In genomic region chr21:41761211-41762181, GRCh38 we compare ENCODE assay signal across 9 cellular contexts. TPM values are rescaled to one million over a fixed set of nuclear protein-coding genes. Genes with fewer than 3 reads are reported as not detected.
DNase-seq lines count a peak whose midpoint lies in the region; ATAC-seq and TF ChIP-seq lines count a peak whose summit lies in the region.
"Had no signal": no experiment of that assay in that cellular context is flagged by ENCODE, and none has a peak within 500 bp of the region (broad histone marks: within the 10 kb centered on the region; RNA-seq: fewer than 3 reads in every experiment).

No MANE protein-coding gene starts in this region.

- ATAC-seq in naive B cell (ENCODE audit: low read depth in 2 of 2) (peak in 1 of 2 donors; percentile 20), GM21528 (IDR thresholded peaks at IDR 0.05; ENCODE audit: low FRiP score, unreplicated experiment) (no peak)

- peaks cover 18 to 25% (median 25%) of the 10 kb centered on the region in 3 donors for H3K4me1 Mint-ChIP-seq in naive B cell

- H3K9me3 Mint-ChIP-seq in naive B cell: peaks cover 0 to 4% (median 0%) of the 10 kb centered on the region in 7 donors

- CTCF ChIA-PET in GM10248 (lab: Yijun Ruan, JAX): interaction anchor here (1.5 kb wide), 1 partner anchor 55 kb away, joined by 4 read pairs; no protein-coding TSS in a partner anchor

- POLR2A ChIA-PET in GM10248 (lab: Yijun Ruan, JAX): no interaction called here

- no peaks in the 10 kb centered on the region for H3K36me3 Mint-ChIP-seq in naive B cell

- WGBS in esophagus, 2 donors: 6 to 8% methylated on average over 31 of the region's 31 CpGs

- DNase-seq in Caki2 (ENCODE audit: low read depth): peak; percentile 84
- DNase-seq in NCI-H526 (lab: John Stamatoyannopoulos, UW): peak; percentile 66 to 78
- DNase-seq in naive B cell: no peak
- no peak for DNase-seq in HuH-7 (ENCODE audit: low spot score)
- no peak for DNase-seq in occipital lobe (lab: John Stamatoyannopoulos, UW)
- no peak for DNase-seq in GM10248 (ENCODE audit: extremely low spot score)

- H3K27ac ChIP-seq in esophagus (ENCODE audit: low read depth in 2 of 2, low read length in 1 of 2): peak overlapping the region; percentile 74 to 77
- H3K27ac ChIP-seq: Peyer's patch had no signal

- in situ Hi-C loops in Caki2 (cut with HindIII; ENCODE audit: low pct_unique_long_range_greater_than_20kb, low sequenced_read_pairs): loop anchor here (25.0 kb wide), 1 partner anchor 149 kb away; no protein-coding TSS in a partner anchor

- peaks cover 65 to 84% (median 66%) of the 10 kb centered on the region in 3 donors for H3K27me3 Mint-ChIP-seq in naive B cell

- TF ChIP-seq CTCF in GM10248 (IDR thresholded peaks at IDR 0.05; ENCODE audit: control extremely low read depth, extremely low read depth, low read depth, missing control alignments): no peak

- peaks cover 0 to 2% of the 10 kb centered on the region in 2 donors for H3K9me3 ChIP-seq in esophagus (ENCODE audit: control insufficient read depth in 2 of 2, insufficient read depth in 1 of 2, low read depth in 1 of 2, low read length in 1 of 2)
- H3K9me3 ChIP-seq: Peyer's patch had no signal

- H3K27me3 ChIP-seq in esophagus (ENCODE audit: control insufficient read depth in 1 of 2, insufficient read depth in 2 of 2, low read length in 2 of 2): peaks cover 0 to 6% of the 10 kb centered on the region in 2 donors

- no peak overlapping the region for H3K27ac Mint-ChIP-seq in naive B cell

- H3K4me1 ChIP-seq in esophagus (ENCODE audit: control insufficient read depth in 2 of 2, insufficient read depth in 2 of 2, low read length in 1 of 2): peaks cover 2 to 19% of the 10 kb centered on the region in 2 donors

- peaks cover 2 to 12% of the 10 kb centered on the region in 2 donors for H3K36me3 ChIP-seq in esophagus (ENCODE audit: control insufficient read depth in 2 of 2, insufficient read depth in 2 of 2, low read length in 1 of 2)

- H3K4me3 Mint-ChIP-seq in naive B cell: peak overlapping the region in 5 of 8 donors; percentile 28 to 70 (median 50)

- peak overlapping the region; percentile 39 to 69 for H3K4me3 ChIP-seq in esophagus (ENCODE audit: low read depth in 1 of 2, low read length in 2 of 2)

RNA-seq across cellular contexts. Expression of gene RIPK4, which starts 5.4 kb away (rescaled TPM):
- total RNA-seq in Caki2 (2014; rRNA removed; shearing (Covaris generic); ENCODE audit: low replicate concordance): 41.2 and 42.2 TPM in 2 replicates
- polyA plus RNA-seq in esophagus (10 to 100 TPM; 51.7 to 72.4 TPM), naive B cell (ENCODE audit: low read depth in 6 of 6) (not detected)
- 0.47 TPM for total RNA-seq in occipital lobe

Comparison
In these comparisons a context has a peak if more than half of its experiments do, and no peak if none do; other contexts are left out.
1. DNase-seq: peak in Caki2 (single experiment) and NCI-H526 (2 of 2); none in naive B cell (single experiment), HuH-7 (single experiment), occipital lobe (single experiment) and GM10248 (single experiment).
2. RNA of gene RIPK4, which starts 5.4 kb away (total RNA-seq): 41.2 to 42.2 TPM in Caki2; 0.47 TPM in occipital lobe (single experiment); every median in the first group is over 10 times any median in the second.